Comparison of ENCODE assay signal across 13 cellular contexts in the genomic region with DNA sequence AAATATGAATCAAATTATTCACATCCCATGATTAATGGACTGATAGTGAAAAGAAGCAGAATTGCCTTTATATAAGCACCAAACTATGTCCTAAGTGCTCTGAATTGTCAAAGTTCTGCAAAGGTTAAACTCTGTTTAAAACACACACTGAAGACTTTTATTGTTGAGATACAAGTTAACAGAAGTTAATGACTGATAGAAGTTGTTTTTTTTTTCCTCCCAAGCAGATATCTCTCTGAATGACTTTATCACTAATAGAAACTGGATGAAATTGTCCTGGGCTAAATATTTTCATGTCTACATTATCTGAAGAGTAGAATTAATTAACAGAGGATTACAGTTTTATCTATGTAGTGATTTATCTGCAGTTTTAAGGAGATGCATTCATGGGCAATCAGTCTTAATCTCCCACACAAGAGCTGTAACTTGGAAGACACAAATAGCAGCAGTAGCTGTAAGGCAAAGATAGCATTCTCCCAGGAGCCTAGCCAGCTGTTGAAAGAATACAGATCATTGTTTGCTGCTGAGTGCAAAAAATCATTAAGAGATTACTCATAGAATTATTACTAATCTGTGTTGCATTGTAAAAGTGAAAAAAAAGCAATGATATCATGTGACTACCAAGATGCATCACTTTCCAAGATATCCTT. TPM values are rescaled to one million over a fixed set of nuclear protein-coding genes. Genes with fewer than 3 reads are reported as not detected.
DNase-seq lines count a peak whose midpoint lies in the region; ATAC-seq, FAIRE-seq and TF ChIP-seq lines count a peak whose summit lies in the region.
"Had no signal": no experiment of that assay in that cellular context is flagged by ENCODE, and none has a peak within 500 bp of the region (broad histone marks: within the 10 kb centered on the region; RNA-seq: fewer than 3 reads in every experiment).

No MANE protein-coding gene starts in this region.

- no peak overlapping the region for H3K4me2 ChIP-seq in HepG2 (ENCODE audit: low read depth, low read length)

- TF ChIP-seq CTCF in cardiac muscle cell (IDR thresholded peaks at IDR 0.05; ENCODE audit: low read depth, low read length) = no peak
- no peak for TF ChIP-seq CTCF in HepG2 (CRISPR knock-in tag; IDR thresholded peaks at IDR 0.05)
- no peak for TF ChIP-seq CTCF in gastrocnemius medialis (IDR thresholded peaks at IDR 0.05 in 4 of 5, conservative IDR thresholded peaks at IDR 0.05 in 1 of 5)

- CTCF ChIA-PET in HepG2 (lab: Yijun Ruan, JAX; ENCODE audit: low intra/inter-chr PET ratio, low total read pairs) = no interaction called here

- H3K9ac ChIP-seq in HepG2 (ENCODE audit: insufficient read depth, low read depth, low read length) = no peak overlapping the region

- no TSS peak for BruUV-seq in HepG2 (replicated peaks; lab: Mats Ljungman, UMichigan)

- H3K4me1 ChIP-seq in cardiac muscle cell (ENCODE audit: low read depth) (peaks cover 67% of the 10 kb centered on the region), HepG2 (ENCODE audit: insufficient read depth, low read length) (peaks cover 18% of the 10 kb centered on the region), gastrocnemius medialis (no peaks in the 10 kb centered on the region)
- H3K4me1 ChIP-seq: vagina had no signal

- TF ChIP-seq EP300 in HepG2 (IDR thresholded peaks at IDR 0.05; ENCODE audit: low read depth in 2 of 2, low read length in 2 of 2) (no peak), HepG2 (CRISPR knock-in tag; IDR thresholded peaks at IDR 0.05; ENCODE audit: borderline replicate concordance) (no peak)

- H4K20me1 ChIP-seq in HepG2 (ENCODE audit: insufficient read depth, low read length) = no peaks in the 10 kb centered on the region

- no peak overlapping the region for H2AFZ ChIP-seq in HepG2 (ENCODE audit: low read length)

- in situ Hi-C loops in HepG2 (cut with HindIII; ENCODE audit: extremely low pct_ligation_motif_present, low pct_unique_long_range_greater_than_20kb) = no loop called here
- in situ Hi-C loops in gastrocnemius medialis (cut with MboI; ENCODE audit: low sequenced_read_pairs in 4 of 4) = no loop called here

- intact Hi-C loops in HepG2 (cut with micrococcal nuclease; ENCODE audit: unreplicated experiment) = no loop called here
- intact Hi-C loops in gastrocnemius medialis (cut with DNase I; ENCODE audit: low total_unique reads) = no loop called here

- TF ChIP-seq POLR2A in HepG2 (IDR thresholded peaks at IDR 0.05; ENCODE audit: insufficient read depth in 1 of 2, low read depth in 2 of 2, low read length in 2 of 2) = no peak
- TF ChIP-seq POLR2A in gastrocnemius medialis (IDR thresholded peaks at IDR 0.05) = no peak

- H3K36me3 ChIP-seq in cardiac muscle cell (no peaks in the 10 kb centered on the region), HepG2 (replicated peaks in 1 of 2; ENCODE audit: control insufficient read depth in 1 of 2, insufficient read depth in 2 of 2, low read length in 2 of 2) (no peaks in the 10 kb centered on the region), gastrocnemius medialis (no peaks in the 10 kb centered on the region)
- H3K36me3 ChIP-seq: vagina had no signal

- H3K79me2 ChIP-seq in HepG2 (ENCODE audit: insufficient read depth, low read length) = no peaks in the 10 kb centered on the region

- no peak for FAIRE-seq in HepG2 (lab: Jason Lieb, UNC)

- DNase-seq in GM04504 (ENCODE audit: low read depth) (peak; percentile 14), T1000 (lab: John Stamatoyannopoulos, UW) (peak; percentile 35), cardiac muscle cell (ENCODE audit: low read depth in 1 of 2, low spot score in 1 of 2) (peak; percentile 57 to 74), renal cortical epithelial cell (ENCODE audit: low read depth) (peak; percentile 88), HepG2 (ENCODE audit: low spot score) (no peak), NK-92 (lab: John Stamatoyannopoulos, UW; ENCODE audit: unreplicated experiment) (no peak), gastrocnemius medialis (no peak)
- DNase-seq: activated CD4-positive, alpha-beta T cell treated with anti-CD3 and anti-CD28 coated beads for 1 hour; activated naive CD8-positive, alpha-beta T cell treated with anti-CD3 and anti-CD28 coated beads, Interleukin-2, amount 10 ng/mL, durations not matched to agents 7 days and 5 days; glutamatergic neuron had no signal

- POLR2A ChIA-PET in HepG2 (lab: Yijun Ruan, JAX) = no interaction called here

- H3K27ac ChIP-seq in cardiac muscle cell = peak overlapping the region; percentile 85
- no peak overlapping the region for H3K27ac ChIP-seq in HepG2 (ENCODE audit: extremely low read length, insufficient read depth, low read length)
- H3K27ac ChIP-seq in gastrocnemius medialis = peak overlapping the region in 2 of 4 donors; percentile 17 to 56
- H3K27ac ChIP-seq: vagina had no signal

- no peaks in the 10 kb centered on the region for H3K27me3 ChIP-seq in cardiac muscle cell
- no peaks in the 10 kb centered on the region for H3K27me3 ChIP-seq in HepG2 (ENCODE audit: control insufficient read depth in 1 of 2, insufficient read depth in 2 of 2, low read length in 2 of 2)
- no peaks in the 10 kb centered on the region for H3K27me3 ChIP-seq in gastrocnemius medialis
- H3K27me3 ChIP-seq: vagina had no signal

- H3K9me3 ChIP-seq in cardiac muscle cell (ENCODE audit: low read depth) (no peaks in the 10 kb centered on the region), HepG2 (ENCODE audit: low read length) (no peaks in the 10 kb centered on the region), gastrocnemius medialis (no peaks in the 10 kb centered on the region)
- H3K9me3 ChIP-seq: vagina had no signal

- TF ChIP-seq RAD21 in HepG2 (CRISPR knock-in tag; IDR thresholded peaks at IDR 0.05) = no peak

- H3K4me3 ChIP-seq in cardiac muscle cell = peak overlapping the region; percentile 6
- no peak overlapping the region for H3K4me3 ChIP-seq in HepG2 (replicated peaks in 1 of 3; ENCODE audit: insufficient read depth in 1 of 3, low read depth in 2 of 3, low read length in 3 of 3)
- no peak overlapping the region for H3K4me3 ChIP-seq in gastrocnemius medialis
- H3K4me3 ChIP-seq: vagina had no signal

- ATAC-seq in HepG2 (no peak), gastrocnemius medialis (no peak), GM21825 (IDR thresholded peaks at IDR 0.05; ENCODE audit: unreplicated experiment) (no peak)
- ATAC-seq: natural killer cell treated with Interleukin-12 subunit alpha and Interleukin-12 subunit beta and Interleukin-15 and Interleukin-18, amount 100 ng/mL, for 72 hours had no signal

TF ChIP-seq in HepG2, 621 proteins besides CTCF, POLR2A, EP300 and RAD21 (continues in another document):
- TF ChIP-seq STAT5B (CRISPR knock-in tag; IDR thresholded peaks at IDR 0.05) (no peak), SRSF1 (optimal IDR thresholded peaks at IDR 0.05; ENCODE audit: low read depth, low read length) (no peak), NR1H2 (CRISPR knock-in tag; IDR thresholded peaks at IDR 0.05; ENCODE audit: borderline replicate concordance, low read depth) (no peak), NFE2L2 (IDR thresholded peaks at IDR 0.05; ENCODE audit: low read length) (no peak), ZSCAN21 (CRISPR knock-in tag; IDR thresholded peaks at IDR 0.05; ENCODE audit: borderline replicate concordance) (no peak)

RNA-seq across cellular contexts. Expression of gene BMP5, which starts 49.9 kb away (rescaled TPM):
- total RNA-seq in cardiac muscle cell = 112 and 123 TPM in 2 replicates
- 127 and 155 TPM in 2 replicates for polyA plus RNA-seq in cardiac muscle cell
- total RNA-seq in renal cortical epithelial cell = not detected in 2 replicates
- not detected in 2 replicates for total RNA-seq in HepG2 (2016; rRNA removed; fragmentation: Illumina TruSeq; extraction: Trizol)
- total RNA-seq in HepG2 (2016; cell fraction: cytosol; rRNA removed; fragmentation: Illumina TruSeq; extraction: Trizol; ENCODE audit: low read depth) = not detected in 2 replicates
- total RNA-seq in HepG2 (2016; cell fraction: insoluble cytoplasmic fraction; rRNA removed; fragmentation: Illumina TruSeq; extraction: Trizol) = not detected in 2 replicates
- not detected in 2 replicates for total RNA-seq in HepG2 (2016; cell fraction: membrane; rRNA removed; fragmentation: Illumina TruSeq; extraction: Trizol)
- total RNA-seq in HepG2 (2016; cell fraction: nucleus; rRNA removed; fragmentation: Illumina TruSeq; extraction: Trizol) = not detected in 2 replicates
- not detected in 2 replicates for polyA plus RNA-seq in HepG2 (2011; rRNA removed)
- not detected in 2 replicates for polyA plus RNA-seq in HepG2 (2011; cell fraction: cytosol; rRNA removed)
- not detected in 2 replicates for polyA plus RNA-seq in HepG2 (2011; cell fraction: nucleus; rRNA removed)
- not detected in 2 replicates for polyA plus RNA-seq in HepG2 (2012)
- polyA plus RNA-seq in HepG2 (2016; cell fraction: cytosol; fragmentation: Illumina TruSeq; extraction: Trizol; ENCODE audit: low read depth) = not detected in 2 replicates
- not detected in 2 replicates for polyA plus RNA-seq in HepG2 (2016; cell fraction: insoluble cytoplasmic fraction; fragmentation: Illumina TruSeq; extraction: Trizol; ENCODE audit: low read depth)
- polyA plus RNA-seq in HepG2 (2016; cell fraction: membrane; fragmentation: Illumina TruSeq; extraction: Trizol; ENCODE audit: low read depth) = not detected in 2 replicates
- polyA plus RNA-seq in HepG2 (2016; cell fraction: nucleus; fragmentation: Illumina TruSeq; extraction: Trizol; ENCODE audit: insufficient read depth, low read depth) = not detected in 2 replicates
- polyA minus RNA-seq in HepG2 (2011; rRNA and poly(A)+ RNA removed; ENCODE audit: low replicate concordance) = 21.4 TPM in 1 of 2 replicates, not detected in the other
- polyA minus RNA-seq in HepG2 (2011; cell fraction: cytosol; rRNA and poly(A)+ RNA removed) = 0.10 and 0.18 TPM in 2 replicates
- 0.39 TPM in 1 of 2 replicates, not detected in the other for polyA minus RNA-seq in HepG2 (2011; cell fraction: nucleus; rRNA and poly(A)+ RNA removed)
- 1 to 10 TPM; 1.8 to 3.9 (median 1.9) TPM for total RNA-seq in gastrocnemius medialis
- total RNA-seq: activated naive CD8-positive, alpha-beta T cell treated with anti-CD3 and anti-CD28 coated beads, Interleukin-2, amount 10 ng/mL, durations not matched to agents 7 days and 5 days; natural killer cell treated with Interleukin-12 subunit alpha and Interleukin-12 subunit beta and Interleukin-15 and Interleukin-18, amount 100 ng/mL, for 72 hours; vagina had no signal

Comparison
In these comparisons a context has a peak if more than half of its experiments do, and no peak if none do; other contexts are left out.
1. DNase-seq: peak in GM04504 (single experiment), T1000 (single experiment), cardiac muscle cell (2 of 2) and renal cortical epithelial cell (single experiment); none in HepG2 (single experiment), NK-92 (single experiment) and gastrocnemius medialis (0 of 2).
2. RNA of gene BMP5, which starts 49.9 kb away (total RNA-seq): 112 to 123 TPM in cardiac muscle cell; 1.8 to 3.9 TPM in gastrocnemius medialis, not detected in renal cortical epithelial cell and not detected in HepG2; every median in the first group is over 10 times any median in the second.